29 cellular contexts compared by ENCODE assay signal in genomic region chr5:147520450-147520849, GRCh38. TPM values are rescaled to one million over a fixed set of nuclear protein-coding genes. Genes with fewer than 3 reads are reported as not detected.
DNase-seq lines count a peak whose midpoint lies in the region; ATAC-seq and TF ChIP-seq lines count a peak whose summit lies in the region.
"Had no signal": no experiment of that assay in that cellular context is flagged by ENCODE, and none has a peak within 500 bp of the region (broad histone marks: within the 10 kb centered on the region; RNA-seq: fewer than 3 reads in every experiment).

No MANE protein-coding gene starts in this region.

- WGBS in mammary epithelial cell (ENCODE audit: low coverage, missing lambda C conversion rate) = 23% methylated on average over 1 of the region's 1 CpG

- CTCF ChIA-PET in PC-3 (lab: Charles Lee) (no interaction called here), mammary epithelial cell (lab: Charles Lee; ENCODE audit: low non-redundant PET) (no interaction called here)

- H2AFZ ChIP-seq in PC-3 (ENCODE audit: low read length) (no peak overlapping the region), mammary epithelial cell (ENCODE audit: low read depth, low read length) (no peak overlapping the region)

- H4K20me1 ChIP-seq in PC-3 (ENCODE audit: low read length) = no peaks in the 10 kb centered on the region
- no peaks in the 10 kb centered on the region for H4K20me1 ChIP-seq in mammary epithelial cell (ENCODE audit: insufficient read depth, low read length)
- H4K20me1 ChIP-seq: BLaER1 had no signal

- H3K27ac ChIP-seq in PC-3 (ENCODE audit: low read length) = no peak overlapping the region
- no peak overlapping the region for H3K27ac ChIP-seq in mammary epithelial cell (ENCODE audit: insufficient read depth, low read depth, low read length)
- H3K27ac ChIP-seq in uterus = no peak overlapping the region
- H3K27ac ChIP-seq: ascending aorta, BLaER1, skin epidermis had no signal

- H3K36me3 ChIP-seq in PC-3 (ENCODE audit: low read depth, low read length) (no peaks in the 10 kb centered on the region), mammary epithelial cell (ENCODE audit: insufficient read depth, low read length) (no peaks in the 10 kb centered on the region), uterus (no peaks in the 10 kb centered on the region)
- H3K36me3 ChIP-seq: ascending aorta, BLaER1, MG63 had no signal

- DNase-seq in GM03348 (ENCODE audit: low spot score) (peak; percentile 5), PC-3 (peak; percentile 19), mammary epithelial cell (peak; percentile 17), iris pigment epithelial cell (ENCODE audit: low read depth) (peak; percentile 15), DMS79 treated with DMSO at 0.1 percent for 48 hours (lab: John Stamatoyannopoulos, UW) (no peak), uterus (no peak)
- DNase-seq: activated CD4-positive, CD25-positive, alpha-beta regulatory T cell treated with anti-CD3 and anti-CD28 coated beads, Interleukin-2, amount 50 U/mL, for 72 hours; activated CD8-positive, alpha-beta T cell treated with anti-CD3 and anti-CD28 coated beads, Interleukin-2, amount 10 ng/mL, durations not matched to agents 7 days and 5 days; activated effector memory CD4-positive, alpha-beta T cell treated with Interleukin-2 at 50 U/mL for 16 hours; activated T-cell treated with anti-CD3 and anti-CD28 coated beads for 4 hours; COR-L47; dermis blood vessel endothelial cell; DMS53; glutamatergic neuron; GOT3; MG63; NCI-H1417; NCI-H2029 treated with DMSO at 0.1 percent for 48 hours; NCI-H226; NCI-H69; RPMI8226; stimulated activated naive CD8-positive, alpha-beta T cell treated with anti-CD3 and anti-CD28 coated beads, Interleukin-15, amount 100 ng/mL, for 72 hours; T-helper 17 cell had no signal

- dilution Hi-C loops in mammary epithelial cell (cut with HindIII; ENCODE audit: low sequenced_read_pairs) = no loop called here

- H3K27me3 ChIP-seq in PC-3 (ENCODE audit: low read length) (peaks cover 10% of the 10 kb centered on the region; the same call in 1 of the 2 replicates), mammary epithelial cell (ENCODE audit: insufficient read depth, low read length) (no peaks in the 10 kb centered on the region), uterus (no peaks in the 10 kb centered on the region)
- H3K27me3 ChIP-seq: ascending aorta, BLaER1, MG63 had no signal

- POLR2A ChIA-PET in PC-3 (lab: Charles Lee; ENCODE audit: unreplicated experiment) = no interaction called here

- intact Hi-C loops in PC-3 (cut with micrococcal nuclease) = no loop called here
- intact Hi-C loops in mammary epithelial cell (cut with micrococcal nuclease) = no loop called here
- intact Hi-C loops in uterus (cut with DNase I; ENCODE audit: low total_unique reads) = no loop called here

- H3K4me2 ChIP-seq in PC-3 (ENCODE audit: low read length) (no peak overlapping the region), mammary epithelial cell (ENCODE audit: insufficient read depth, low read depth, low read length) (no peak overlapping the region)
- H3K4me2 ChIP-seq: BLaER1 had no signal

- H3K9ac ChIP-seq in PC-3 (ENCODE audit: low read length) (no peak overlapping the region), mammary epithelial cell (ENCODE audit: insufficient read depth, low read length) (no peak overlapping the region)
- H3K9ac ChIP-seq: BLaER1 had no signal

- H3K79me2 ChIP-seq in PC-3 (ENCODE audit: low read length) = no peaks in the 10 kb centered on the region
- no peaks in the 10 kb centered on the region for H3K79me2 ChIP-seq in mammary epithelial cell (ENCODE audit: insufficient read depth, low read length)

- TF ChIP-seq POLR2A in uterus (IDR thresholded peaks at IDR 0.05) = no peak

- H3F3A ChIP-seq in PC-3 (ENCODE audit: low read length, unreplicated experiment) = no peaks in the 10 kb centered on the region

- ATAC-seq in PC-3 = no peak
- no peak for ATAC-seq in GM21381 (IDR thresholded peaks at IDR 0.05; ENCODE audit: unreplicated experiment)
- ATAC-seq: activated CD8-positive, alpha-beta T cell treated with anti-CD3 and anti-CD28 coated beads, Interleukin-2, amount 10 ng/mL, durations not matched to agents 7 days and 5 days; stimulated activated naive CD8-positive, alpha-beta T cell treated with anti-CD3 and anti-CD28 coated beads, Interleukin-15, amount 100 ng/mL, for 72 hours; T-helper 17 cell had no signal

- H3K9me2 ChIP-seq in PC-3 (replicated peaks; ENCODE audit: low read length) = no peaks in the 10 kb centered on the region

- H3K9me3 ChIP-seq in PC-3 (ENCODE audit: low read length) = no peaks in the 10 kb centered on the region
- H3K9me3 ChIP-seq in mammary epithelial cell (replicated peaks; ENCODE audit: insufficient read depth, low read length) = no peaks in the 10 kb centered on the region
- H3K9me3 ChIP-seq in uterus = no peaks in the 10 kb centered on the region
- H3K9me3 ChIP-seq: ascending aorta, BLaER1, MG63 had no signal

- H3K4me1 ChIP-seq in PC-3 (ENCODE audit: insufficient read depth, low read length) (peaks cover 4% of the 10 kb centered on the region; the same call in 1 of the 2 replicates), mammary epithelial cell (ENCODE audit: insufficient read depth, low read length) (peaks cover 3% of the 10 kb centered on the region), uterus (no peaks in the 10 kb centered on the region)
- H3K4me1 ChIP-seq: ascending aorta, BLaER1 had no signal

- in situ Hi-C loops in mammary epithelial cell (cut with MboI; ENCODE audit: low sequenced_read_pairs in 2 of 2) = no loop called here

- H3K4me3 ChIP-seq in PC-3 (ENCODE audit: low read length) = no peak overlapping the region
- H3K4me3 ChIP-seq in mammary epithelial cell (replicated peaks in 1 of 3; ENCODE audit: insufficient read depth in 1 of 3, low read depth in 2 of 3, low read length in 3 of 3) = no peak overlapping the region
- no peak overlapping the region for H3K4me3 ChIP-seq in uterus
- H3K4me3 ChIP-seq: ascending aorta, BLaER1, lung, MG63, skin epidermis had no signal

- TF ChIP-seq CTCF in PC-3 (conservative IDR thresholded peaks at IDR 0.05; ENCODE audit: low read depth, low read length) = no peak
- no peak for TF ChIP-seq CTCF in mammary epithelial cell (conservative IDR thresholded peaks at IDR 0.05 in 1 of 2, IDR thresholded peaks at IDR 0.05 in 1 of 2; ENCODE audit: extremely low read depth in 1 of 2, insufficient read depth in 1 of 2, low read depth in 1 of 2, low read length in 2 of 2)
- no peak for TF ChIP-seq CTCF in uterus (IDR thresholded peaks at IDR 0.05)

- BruUV-seq in PC-3 (replicated peaks; lab: Mats Ljungman, UMichigan) = no TSS peak
- BruUV-seq in mammary epithelial cell (replicated peaks; lab: Mats Ljungman, UMichigan) = no TSS peak

RNA-seq across cellular contexts. Expression of gene DPYSL3, which starts 10.6 kb away (rescaled TPM):
- 19.5 and 20.6 TPM in 2 replicates for total RNA-seq in PC-3 (2014; rRNA removed)
- total RNA-seq in mammary epithelial cell = 1 to 10 TPM; 2.8 to 8.8 TPM
- polyA plus RNA-seq in mammary epithelial cell = 13.9 TPM
- polyA minus RNA-seq in mammary epithelial cell = 38.0 TPM
- 100 to 1,000 TPM; 121 to 213 (median 168) TPM for total RNA-seq in uterus
- total RNA-seq: T-helper 17 cell had no signal
- polyA plus RNA-seq: IgD-negative memory B cell had no signal

Comparison
In these comparisons a context has a peak if more than half of its experiments do, and no peak if none do; other contexts are left out.
1. DNase-seq: peak in GM03348 (single experiment), PC-3 (single experiment), mammary epithelial cell (single experiment) and iris pigment epithelial cell (single experiment); none in DMS79 treated with DMSO at 0.1 percent for 48 hours (single experiment) and uterus (0 of 2).